12 cellular contexts compared by ENCODE assay signal in genomic region chr1:171793656-171794055, GRCh38. TPM values are rescaled to one million over a fixed set of nuclear protein-coding genes. Genes with fewer than 3 reads are reported as not detected.
DNase-seq lines count a peak whose midpoint lies in the region; ATAC-seq, FAIRE-seq and TF ChIP-seq lines count a peak whose summit lies in the region.
"Had no signal": no experiment of that assay in that cellular context is flagged by ENCODE, and none has a peak within 500 bp of the region (broad histone marks: within the 10 kb centered on the region; RNA-seq: fewer than 3 reads in every experiment).

No MANE protein-coding gene starts in this region.

- no peak overlapping the region for H3K27ac ChIP-seq in HepG2 (ENCODE audit: extremely low read length, insufficient read depth, low read length)
- no peak overlapping the region for H3K27ac ChIP-seq in right lobe of liver
- H3K27ac ChIP-seq in fibroblast of lung (ENCODE audit: insufficient read depth, low read length), result peak overlapping the region; percentile 49
- H3K27ac ChIP-seq: cardiac muscle cell, prostate gland had no signal

- H3K27me3 Mint-ChIP-seq in activated CD8-positive, alpha-beta T cell treated with anti-CD3 and anti-CD28 coated beads, Interleukin-2, amount 10 ng/mL, durations not matched to agents 7 days and 5 days (ENCODE audit: low read depth), result no peaks in the 10 kb centered on the region
- H3K27me3 Mint-ChIP-seq: type B pancreatic cell had no signal

- no peak overlapping the region for H3K4me3 Mint-ChIP-seq in activated CD8-positive, alpha-beta T cell treated with anti-CD3 and anti-CD28 coated beads, Interleukin-2, amount 10 ng/mL, durations not matched to agents 7 days and 5 days
- H3K4me3 Mint-ChIP-seq: type B pancreatic cell had no signal

- CTCF ChIA-PET in HepG2 (lab: Yijun Ruan, JAX; ENCODE audit: low intra/inter-chr PET ratio, low total read pairs), result no interaction called here
- CTCF ChIA-PET in activated CD8-positive, alpha-beta T cell treated with anti-CD3 and anti-CD28 coated beads, Interleukin-2, amount 10 ng/mL, durations not matched to agents 7 days and 5 days (lab: Charles Lee), result interaction anchor here (1.1 kb wide), 1 partner anchor 8 kb away, joined by 3 read pairs; no protein-coding TSS in a partner anchor

- intact Hi-C loops in HepG2 (cut with micrococcal nuclease; ENCODE audit: unreplicated experiment), result no loop called here
- intact Hi-C loops in right lobe of liver (cut with DNase I), result no loop called here
- intact Hi-C loops in lower leg skin (cut with DNase I; ENCODE audit: low total_unique reads), result no loop called here

- TF ChIP-seq RAD21 in HepG2 (CRISPR knock-in tag; IDR thresholded peaks at IDR 0.05), result no peak

- H2AFZ ChIP-seq in HepG2 (ENCODE audit: low read length) (no peak overlapping the region), fibroblast of lung (ENCODE audit: low read length) (no peak overlapping the region)

- H3K9me3 Mint-ChIP-seq in activated CD8-positive, alpha-beta T cell treated with anti-CD3 and anti-CD28 coated beads, Interleukin-2, amount 10 ng/mL, durations not matched to agents 7 days and 5 days (ENCODE audit: insufficient read depth), result no peaks in the 10 kb centered on the region
- H3K9me3 Mint-ChIP-seq: type B pancreatic cell had no signal

- TF ChIP-seq CTCF in HepG2 (CRISPR knock-in tag; IDR thresholded peaks at IDR 0.05), result no peak
- TF ChIP-seq CTCF in right lobe of liver (IDR thresholded peaks at IDR 0.05), result no peak
- TF ChIP-seq CTCF in fibroblast of lung (conservative IDR thresholded peaks at IDR 0.05 in 1 of 2, IDR thresholded peaks at IDR 0.05 in 1 of 2; ENCODE audit: low read depth in 1 of 2, low read length in 2 of 2), result no peak
- TF ChIP-seq CTCF in lower leg skin (IDR thresholded peaks at IDR 0.05), result no peak

- H3K79me2 ChIP-seq in HepG2 (ENCODE audit: insufficient read depth, low read length) (no peaks in the 10 kb centered on the region), fibroblast of lung (ENCODE audit: control insufficient read depth, insufficient read depth, low read length) (no peaks in the 10 kb centered on the region)

- FAIRE-seq in HepG2 (lab: Jason Lieb, UNC), result no peak

- H3K9me3 ChIP-seq in HepG2 (ENCODE audit: low read length) (no peaks in the 10 kb centered on the region), right lobe of liver (no peaks in the 10 kb centered on the region), fibroblast of lung (ENCODE audit: control insufficient read depth, insufficient read depth, low read depth, low read length) (no peaks in the 10 kb centered on the region)
- H3K9me3 ChIP-seq: prostate gland had no signal

- no TSS peak for BruUV-seq in HepG2 (replicated peaks; lab: Mats Ljungman, UMichigan)

- DNase-seq in HepG2 (ENCODE audit: low spot score), result no peak
- no peak for DNase-seq in right lobe of liver
- no peak for DNase-seq in activated CD8-positive, alpha-beta T cell treated with anti-CD3 and anti-CD28 coated beads, Interleukin-2, amount 10 ng/mL, durations not matched to agents 7 days and 5 days
- DNase-seq in fibroblast of lung (ENCODE audit: low read depth in 2 of 2), result no peak
- DNase-seq in NCI-H510A treated with DMSO at 0.1 percent for 48 hours (lab: John Stamatoyannopoulos, UW), result no peak
- DNase-seq in retina, result no peak
- DNase-seq in lower leg skin (ENCODE audit: low spot score in 2 of 2), result no peak
- no peak for DNase-seq in DMS79 (lab: John Stamatoyannopoulos, UW)
- DNase-seq: SHP77 treated with DMSO at 0.1 percent for 48 hours had no signal

- TF ChIP-seq POLR2A in HepG2 (IDR thresholded peaks at IDR 0.05; ENCODE audit: insufficient read depth in 1 of 2, low read depth in 2 of 2, low read length in 2 of 2) (no peak), right lobe of liver (IDR thresholded peaks at IDR 0.05) (no peak), lower leg skin (IDR thresholded peaks at IDR 0.05) (no peak)

- H3K9ac ChIP-seq in HepG2 (ENCODE audit: insufficient read depth, low read depth, low read length), result no peak overlapping the region
- no peak overlapping the region for H3K9ac ChIP-seq in fibroblast of lung (ENCODE audit: insufficient read depth, low read length)

- H3K4me3 ChIP-seq in HepG2 (replicated peaks in 1 of 3; ENCODE audit: insufficient read depth in 1 of 3, low read depth in 2 of 3, low read length in 3 of 3) (no peak overlapping the region), right lobe of liver (no peak overlapping the region), fibroblast of lung (replicated peaks in 1 of 4; ENCODE audit: control extremely low read depth in 1 of 4, insufficient read depth in 1 of 4, low read depth in 3 of 4, low read length in 4 of 4) (no peak overlapping the region), lower leg skin (ENCODE audit: low read depth, poor library complexity, severe bottlenecking) (no peak overlapping the region)
- H3K4me3 ChIP-seq: cardiac muscle cell, prostate gland had no signal

- H4K20me1 ChIP-seq in HepG2 (ENCODE audit: insufficient read depth, low read length), result no peaks in the 10 kb centered on the region
- H4K20me1 ChIP-seq in fibroblast of lung (ENCODE audit: control insufficient read depth, extremely low read depth, insufficient read depth, low read length), result no peaks in the 10 kb centered on the region

- no peak overlapping the region for H3K4me2 ChIP-seq in HepG2 (ENCODE audit: low read depth, low read length)
- H3K4me2 ChIP-seq in fibroblast of lung (ENCODE audit: extremely low read depth, insufficient read depth, low read length), result no peak overlapping the region

- TF ChIP-seq EP300 in HepG2 (IDR thresholded peaks at IDR 0.05; ENCODE audit: low read depth in 2 of 2, low read length in 2 of 2) (no peak), HepG2 (CRISPR knock-in tag; IDR thresholded peaks at IDR 0.05; ENCODE audit: borderline replicate concordance) (no peak)

- H3K4me1 ChIP-seq in HepG2 (ENCODE audit: insufficient read depth, low read length), result no peaks in the 10 kb centered on the region
- peaks cover 0 to 3% (median 0%) of the 10 kb centered on the region in 4 donors for H3K4me1 ChIP-seq in right lobe of liver
- peaks cover 9% of the 10 kb centered on the region for H3K4me1 ChIP-seq in fibroblast of lung (ENCODE audit: control insufficient read depth, extremely low read depth, insufficient read depth, low read length)
- H3K4me1 ChIP-seq: prostate gland had no signal

- peaks cover 17% of the 10 kb centered on the region for H3K4me1 Mint-ChIP-seq in activated CD8-positive, alpha-beta T cell treated with anti-CD3 and anti-CD28 coated beads, Interleukin-2, amount 10 ng/mL, durations not matched to agents 7 days and 5 days (ENCODE audit: low read depth)

- H3K36me3 ChIP-seq in HepG2 (replicated peaks in 1 of 2; ENCODE audit: control insufficient read depth in 1 of 2, insufficient read depth in 2 of 2, low read length in 2 of 2) (peaks cover 25 to 79% of the 10 kb centered on the region in 2 experiments), right lobe of liver (peaks cover 0 to 76% (median 23%) of the 10 kb centered on the region in 4 donors), fibroblast of lung (ENCODE audit: control insufficient read depth, insufficient read depth, low read length) (peaks cover 20% of the 10 kb centered on the region)
- H3K36me3 ChIP-seq: prostate gland had no signal

- H3K27ac Mint-ChIP-seq in activated CD8-positive, alpha-beta T cell treated with anti-CD3 and anti-CD28 coated beads, Interleukin-2, amount 10 ng/mL, durations not matched to agents 7 days and 5 days, result peak overlapping the region; percentile 59
- H3K27ac Mint-ChIP-seq: type B pancreatic cell had no signal

- no peaks in the 10 kb centered on the region for H3K27me3 ChIP-seq in HepG2 (ENCODE audit: control insufficient read depth in 1 of 2, insufficient read depth in 2 of 2, low read length in 2 of 2)
- no peaks in the 10 kb centered on the region for H3K27me3 ChIP-seq in right lobe of liver
- H3K27me3 ChIP-seq in fibroblast of lung (ENCODE audit: control insufficient read depth, insufficient read depth, low read length), result no peaks in the 10 kb centered on the region
- H3K27me3 ChIP-seq: cardiac muscle cell had no signal

- in situ Hi-C loops in HepG2 (cut with HindIII; ENCODE audit: extremely low pct_ligation_motif_present, low pct_unique_long_range_greater_than_20kb), result no loop called here

- peaks cover 79% of the 10 kb centered on the region for H3K36me3 Mint-ChIP-seq in activated CD8-positive, alpha-beta T cell treated with anti-CD3 and anti-CD28 coated beads, Interleukin-2, amount 10 ng/mL, durations not matched to agents 7 days and 5 days (ENCODE audit: low read depth)

- WGBS in HepG2 (ENCODE audit: low lambda C conversion rate), result 100% methylated on average over 1 of the region's 1 CpG
- WGBS in right lobe of liver (ENCODE audit: insufficient coverage, low coverage, low lambda C conversion rate, missing lambda C conversion rate), result 100% methylated on average over 1 of the region's 1 CpG
- WGBS in lower leg skin, 2 donors, result 93 to 100% methylated on average over 1 of the region's 1 CpG

- ATAC-seq in HepG2 (no peak), right lobe of liver (no peak)
- ATAC-seq in activated CD8-positive, alpha-beta T cell treated with anti-CD3 and anti-CD28 coated beads, Interleukin-2, amount 10 ng/mL, durations not matched to agents 7 days and 5 days, result no peak

- POLR2A ChIA-PET in HepG2 (lab: Yijun Ruan, JAX), result no interaction called here
- POLR2A ChIA-PET in activated CD8-positive, alpha-beta T cell treated with anti-CD3 and anti-CD28 coated beads, Interleukin-2, amount 10 ng/mL, durations not matched to agents 7 days and 5 days (lab: Charles Lee), result no interaction called here

RNA-seq across cellular contexts. Expression of gene METTL13, which starts 12.2 kb away (rescaled TPM):
- total RNA-seq in HepG2 (2016; rRNA removed; fragmentation: Illumina TruSeq; extraction: Trizol), result 22.8 and 28.3 TPM in 2 replicates
- 3.0 and 4.9 TPM in 2 replicates for total RNA-seq in HepG2 (2016; cell fraction: cytosol; rRNA removed; fragmentation: Illumina TruSeq; extraction: Trizol; ENCODE audit: low read depth)
- total RNA-seq in HepG2 (2016; cell fraction: insoluble cytoplasmic fraction; rRNA removed; fragmentation: Illumina TruSeq; extraction: Trizol), result 22.3 and 25.7 TPM in 2 replicates
- 9.3 and 9.4 TPM in 2 replicates for total RNA-seq in HepG2 (2016; cell fraction: membrane; rRNA removed; fragmentation: Illumina TruSeq; extraction: Trizol)
- 15.9 and 17.2 TPM in 2 replicates for total RNA-seq in HepG2 (2016; cell fraction: nucleus; rRNA removed; fragmentation: Illumina TruSeq; extraction: Trizol)
- 18.6 and 20.5 TPM in 2 replicates for polyA plus RNA-seq in HepG2 (2011; rRNA removed)
- 17.8 and 21.4 TPM in 2 replicates for polyA plus RNA-seq in HepG2 (2011; cell fraction: cytosol; rRNA removed)
- polyA plus RNA-seq in HepG2 (2011; cell fraction: nucleus; rRNA removed), result 10.4 and 11.1 TPM in 2 replicates
- 16.9 and 17.0 TPM in 2 replicates for polyA plus RNA-seq in HepG2 (2012)
- polyA plus RNA-seq in HepG2 (2016; cell fraction: cytosol; fragmentation: Illumina TruSeq; extraction: Trizol; ENCODE audit: low read depth), result 3.2 and 3.4 TPM in 2 replicates
- 36.3 and 42.2 TPM in 2 replicates for polyA plus RNA-seq in HepG2 (2016; cell fraction: insoluble cytoplasmic fraction; fragmentation: Illumina TruSeq; extraction: Trizol; ENCODE audit: low read depth)
- polyA plus RNA-seq in HepG2 (2016; cell fraction: membrane; fragmentation: Illumina TruSeq; extraction: Trizol; ENCODE audit: low read depth), result 5.7 and 6.4 TPM in 2 replicates
- polyA plus RNA-seq in HepG2 (2016; cell fraction: nucleus; fragmentation: Illumina TruSeq; extraction: Trizol; ENCODE audit: insufficient read depth, low read depth), result 25.8 and 28.6 TPM in 2 replicates
- polyA minus RNA-seq in HepG2 (2011; rRNA and poly(A)+ RNA removed; ENCODE audit: low replicate concordance), result 21.5 and 62.4 TPM in 2 replicates
- 7.9 and 9.5 TPM in 2 replicates for polyA minus RNA-seq in HepG2 (2011; cell fraction: cytosol; rRNA and poly(A)+ RNA removed)
- polyA minus RNA-seq in HepG2 (2011; cell fraction: nucleus; rRNA and poly(A)+ RNA removed), result 14.0 and 16.2 TPM in 2 replicates
- 10 to 100 TPM in 5 of 6 experiments, 1 to 10 TPM in 1; 8.9 to 14.4 (median 11.9) TPM for total RNA-seq in right lobe of liver
- 10 to 100 TPM; 38.5 to 44.5 TPM for total RNA-seq in activated CD8-positive, alpha-beta T cell treated with anti-CD3 and anti-CD28 coated beads, Interleukin-2, amount 10 ng/mL, durations not matched to agents 7 days and 5 days
- total RNA-seq in fibroblast of lung, result 38.0 and 38.5 TPM in 2 replicates
- 27.3 and 42.4 TPM in 2 replicates for polyA plus RNA-seq in fibroblast of lung
- polyA plus RNA-seq in fibroblast of lung (2012), result 28.0 and 41.2 TPM in 2 replicates
- polyA minus RNA-seq in fibroblast of lung (ENCODE audit: low replicate concordance), result 34.0 and 34.4 TPM in 2 replicates
- 10 to 100 TPM; 10.2 to 25.4 (median 17.7) TPM for total RNA-seq in lower leg skin

RNA-seq across cellular contexts. Expression of gene DNM3, which starts 47.6 kb away (rescaled TPM):
- total RNA-seq in HepG2 (2016; rRNA removed; fragmentation: Illumina TruSeq; extraction: Trizol) (not detected in 2 replicates), right lobe of liver (under 1 TPM; 0.29 to 0.92 (median 0.43) TPM), fibroblast of lung (1.8 and 3.6 TPM in 2 replicates), lower leg skin (1 to 10 TPM; 2.7 to 4.5 (median 4.0) TPM)
- not detected in 2 replicates for total RNA-seq in HepG2 (2016; cell fraction: cytosol; rRNA removed; fragmentation: Illumina TruSeq; extraction: Trizol; ENCODE audit: low read depth)
- total RNA-seq in HepG2 (2016; cell fraction: insoluble cytoplasmic fraction; rRNA removed; fragmentation: Illumina TruSeq; extraction: Trizol), result not detected in 2 replicates
- total RNA-seq in HepG2 (2016; cell fraction: membrane; rRNA removed; fragmentation: Illumina TruSeq; extraction: Trizol), result not detected in 2 replicates
- total RNA-seq in HepG2 (2016; cell fraction: nucleus; rRNA removed; fragmentation: Illumina TruSeq; extraction: Trizol), result 0.34 and 0.38 TPM in 2 replicates
- polyA plus RNA-seq in HepG2 (2011; rRNA removed) (0.05 and 0.14 TPM in 2 replicates), fibroblast of lung (1.6 and 1.9 TPM in 2 replicates)
- polyA plus RNA-seq in HepG2 (2011; cell fraction: cytosol; rRNA removed), result 0.01 TPM in 1 of 2 replicates, not detected in the other
- 0.10 and 0.16 TPM in 2 replicates for polyA plus RNA-seq in HepG2 (2011; cell fraction: nucleus; rRNA removed)
- polyA plus RNA-seq in HepG2 (2012), result 0.03 and 0.16 TPM in 2 replicates
- not detected in 2 replicates for polyA plus RNA-seq in HepG2 (2016; cell fraction: cytosol; fragmentation: Illumina TruSeq; extraction: Trizol; ENCODE audit: low read depth)
- polyA plus RNA-seq in HepG2 (2016; cell fraction: insoluble cytoplasmic fraction; fragmentation: Illumina TruSeq; extraction: Trizol; ENCODE audit: low read depth), result not detected in 2 replicates
- polyA plus RNA-seq in HepG2 (2016; cell fraction: membrane; fragmentation: Illumina TruSeq; extraction: Trizol; ENCODE audit: low read depth), result not detected in 2 replicates
- 0.05 TPM in 1 of 2 replicates, not detected in the other for polyA plus RNA-seq in HepG2 (2016; cell fraction: nucleus; fragmentation: Illumina TruSeq; extraction: Trizol; ENCODE audit: insufficient read depth, low read depth)
- 1.1 TPM in 1 of 2 replicates, not detected in the other for polyA minus RNA-seq in HepG2 (2011; rRNA and poly(A)+ RNA removed; ENCODE audit: low replicate concordance)
- polyA minus RNA-seq in HepG2 (2011; cell fraction: cytosol; rRNA and poly(A)+ RNA removed), result not detected in 2 replicates
- polyA minus RNA-seq in HepG2 (2011; cell fraction: nucleus; rRNA and poly(A)+ RNA removed), result 0.26 and 0.75 TPM in 2 replicates
- 1 to 10 TPM; 1.5 to 1.6 TPM for total RNA-seq in activated CD8-positive, alpha-beta T cell treated with anti-CD3 and anti-CD28 coated beads, Interleukin-2, amount 10 ng/mL, durations not matched to agents 7 days and 5 days
- 1.2 and 1.8 TPM in 2 replicates for polyA plus RNA-seq in fibroblast of lung (2012)
- polyA minus RNA-seq in fibroblast of lung (ENCODE audit: low replicate concordance), result 0.74 TPM in 1 of 2 replicates, not detected in the other
- polyA plus RNA-seq: cardiac muscle cell had no signal

RNA-seq across cellular contexts. Expression of gene VAMP4, which starts 51.8 kb away (rescaled TPM):
- total RNA-seq in HepG2 (2016; rRNA removed; fragmentation: Illumina TruSeq; extraction: Trizol), result 1.4 and 1.6 TPM in 2 replicates
- total RNA-seq in HepG2 (2016; cell fraction: cytosol; rRNA removed; fragmentation: Illumina TruSeq; extraction: Trizol; ENCODE audit: low read depth), result 0.71 TPM in 2 replicates
- 1.9 and 2.4 TPM in 2 replicates for total RNA-seq in HepG2 (2016; cell fraction: insoluble cytoplasmic fraction; rRNA removed; fragmentation: Illumina TruSeq; extraction: Trizol)
- total RNA-seq in HepG2 (2016; cell fraction: membrane; rRNA removed; fragmentation: Illumina TruSeq; extraction: Trizol), result 1.4 and 2.3 TPM in 2 replicates
- total RNA-seq in HepG2 (2016; cell fraction: nucleus; rRNA removed; fragmentation: Illumina TruSeq; extraction: Trizol), result 2.0 and 2.2 TPM in 2 replicates
- 1.7 and 2.0 TPM in 2 replicates for polyA plus RNA-seq in HepG2 (2011; rRNA removed)
- polyA plus RNA-seq in HepG2 (2011; cell fraction: cytosol; rRNA removed), result 0.46 and 0.91 TPM in 2 replicates
- 1.6 and 1.8 TPM in 2 replicates for polyA plus RNA-seq in HepG2 (2011; cell fraction: nucleus; rRNA removed)
- 2.7 and 4.0 TPM in 2 replicates for polyA plus RNA-seq in HepG2 (2012)
- 0.92 and 1.6 TPM in 2 replicates for polyA plus RNA-seq in HepG2 (2016; cell fraction: cytosol; fragmentation: Illumina TruSeq; extraction: Trizol; ENCODE audit: low read depth)
- polyA plus RNA-seq in HepG2 (2016; cell fraction: insoluble cytoplasmic fraction; fragmentation: Illumina TruSeq; extraction: Trizol; ENCODE audit: low read depth), result 3.8 TPM in 2 replicates
- 1.7 and 1.9 TPM in 2 replicates for polyA plus RNA-seq in HepG2 (2016; cell fraction: membrane; fragmentation: Illumina TruSeq; extraction: Trizol; ENCODE audit: low read depth)
- polyA plus RNA-seq in HepG2 (2016; cell fraction: nucleus; fragmentation: Illumina TruSeq; extraction: Trizol; ENCODE audit: insufficient read depth, low read depth), result 3.4 and 3.5 TPM in 2 replicates
- polyA minus RNA-seq in HepG2 (2011; rRNA and poly(A)+ RNA removed; ENCODE audit: low replicate concordance), result 0.16 and 0.44 TPM in 2 replicates
- polyA minus RNA-seq in HepG2 (2011; cell fraction: cytosol; rRNA and poly(A)+ RNA removed), result 0.69 and 0.97 TPM in 2 replicates
- polyA minus RNA-seq in HepG2 (2011; cell fraction: nucleus; rRNA and poly(A)+ RNA removed), result 2.1 and 3.9 TPM in 2 replicates
- 1 to 10 TPM; 3.9 to 7.9 (median 6.0) TPM for total RNA-seq in right lobe of liver
- total RNA-seq in activated CD8-positive, alpha-beta T cell treated with anti-CD3 and anti-CD28 coated beads, Interleukin-2, amount 10 ng/mL, durations not matched to agents 7 days and 5 days, result 10 to 100 TPM; 12.2 to 13.0 TPM
- 14.1 and 32.9 TPM in 2 replicates for total RNA-seq in fibroblast of lung
- 21.8 and 29.0 TPM in 2 replicates for polyA plus RNA-seq in fibroblast of lung
- 21.1 and 25.0 TPM in 2 replicates for polyA plus RNA-seq in fibroblast of lung (2012)
- polyA minus RNA-seq in fibroblast of lung (ENCODE audit: low replicate concordance), result 0.19 and 0.20 TPM in 2 replicates
- total RNA-seq in lower leg skin, result 10 to 100 TPM in 3 of 4 donors, 1 to 10 TPM in 1; 9.9 to 12.0 (median 11.4) TPM
